ENCODE assay signal across 9 cellular contexts in the genomic region with DNA sequence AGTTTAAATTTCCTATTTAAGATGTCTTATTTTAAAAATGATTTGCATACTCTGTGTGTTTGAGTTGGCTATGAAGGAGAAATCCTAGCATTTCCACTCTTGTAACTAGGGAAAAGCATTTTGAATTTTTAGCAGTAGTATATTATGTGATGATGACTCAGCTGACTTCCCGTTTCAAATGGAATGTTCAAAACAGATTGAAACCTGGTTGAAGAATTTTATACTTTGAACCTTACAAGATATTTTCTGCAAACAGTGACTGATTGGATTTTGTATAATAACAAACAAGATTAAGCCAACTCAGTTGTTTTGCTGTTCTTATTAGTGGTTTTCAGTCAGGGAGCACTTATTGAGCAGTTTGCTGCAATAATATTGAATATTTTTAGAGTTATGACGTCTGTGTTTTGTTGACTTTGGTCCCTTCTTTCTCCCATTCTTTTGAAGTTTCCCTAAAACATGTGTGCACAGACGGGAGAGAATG. TPM values are rescaled to one million over a fixed set of nuclear protein-coding genes. Genes with fewer than 3 reads are reported as not detected.
A peak's percentile ranks its signal among the peaks of the same experiment; 100 is the strongest.
DNase-seq lines count a peak whose midpoint lies in the region; ATAC-seq and TF ChIP-seq lines count a peak whose summit lies in the region.
"Had no signal": no experiment of that assay in that cellular context is flagged by ENCODE, and none has a peak within 500 bp of the region (broad histone marks: within the 10 kb centered on the region; RNA-seq: fewer than 3 reads in every experiment).

No MANE protein-coding gene starts in this region.

- BruUV-seq in PC-3 (replicated peaks; lab: Mats Ljungman, UMichigan): no TSS peak

- POLR2A ChIA-PET in PC-3 (lab: Charles Lee; ENCODE audit: unreplicated experiment): interaction anchor here (0.7 kb wide), 1 partner anchor 111 kb away, joined by 3 read pairs; no protein-coding TSS in a partner anchor

- no peaks in the 10 kb centered on the region for H3F3A ChIP-seq in PC-3 (ENCODE audit: low read length, unreplicated experiment)

- H3K4me1 ChIP-seq in PC-3 (ENCODE audit: insufficient read depth, low read length) (peaks cover 21% of the 10 kb centered on the region), neutrophil (ENCODE audit: control insufficient read depth in 1 of 2, insufficient read depth in 1 of 2, low read depth in 1 of 2, low read length in 1 of 2) (no peaks in the 10 kb centered on the region)

- intact Hi-C loops in PC-3 (cut with micrococcal nuclease): loop anchor here (10.0 kb wide), 1 partner anchor 153 kb away; no protein-coding TSS in a partner anchor

- CTCF ChIA-PET in PC-3 (lab: Charles Lee): no interaction called here

- H3K9me2 ChIP-seq in PC-3 (replicated peaks; ENCODE audit: low read length): no peaks in the 10 kb centered on the region

- TF ChIP-seq CTCF in AG10803 (conservative IDR thresholded peaks at IDR 0.05; ENCODE audit: low read length): no peak
- no peak for TF ChIP-seq CTCF in PC-3 (conservative IDR thresholded peaks at IDR 0.05; ENCODE audit: low read depth, low read length)
- TF ChIP-seq CTCF in neutrophil (IDR thresholded peaks at IDR 0.05): no peak

- H3K9me3 ChIP-seq in PC-3 (ENCODE audit: low read length) (no peaks in the 10 kb centered on the region), neutrophil (no peaks in the 10 kb centered on the region)

- H3K4me3 ChIP-seq in AG10803 (ENCODE audit: low read length): no peak overlapping the region
- no peak overlapping the region for H3K4me3 ChIP-seq in PC-3 (ENCODE audit: low read length)
- no peak overlapping the region for H3K4me3 ChIP-seq in neutrophil (ENCODE audit: low read depth in 1 of 2, low read length in 1 of 2)
- H3K4me3 ChIP-seq: skin epidermis had no signal

- DNase-seq in AG10803 (ENCODE audit: low read depth) (peak; percentile 58), PC-3 (peak; percentile 41), epithelial cell of prostate (ENCODE audit: low read depth, low spot score) (no peak), putamen (ENCODE audit: low spot score) (no peak), iPS-NIHi7 (ENCODE audit: extremely low spot score) (no peak), germinal center (ENCODE audit: low spot score) (no peak)
- DNase-seq in stimulated activated CD4-positive, alpha-beta T cell treated with anti-CD3 and anti-CD28 coated beads, Interleukin-4, amount 100 ng/mL, for 1 hour: no peak

- peak; percentile 85 for ATAC-seq in PC-3

- H3K4me2 ChIP-seq in PC-3 (ENCODE audit: low read length): peak overlapping the region; percentile 50

- H3K27me3 ChIP-seq in PC-3 (ENCODE audit: low read length) (no peaks in the 10 kb centered on the region), neutrophil (no peaks in the 10 kb centered on the region)

- H4K20me1 ChIP-seq in PC-3 (ENCODE audit: low read length): peaks cover 38% of the 10 kb centered on the region

- no peak overlapping the region for H2AFZ ChIP-seq in PC-3 (ENCODE audit: low read length)

- H3K27ac ChIP-seq in PC-3 (ENCODE audit: low read length) (no peak overlapping the region), epithelial cell of prostate (peak overlapping the region; percentile 56), neutrophil (peak overlapping the region; percentile 45)

- H3K36me3 ChIP-seq in PC-3 (ENCODE audit: low read depth, low read length): peaks cover 22% of the 10 kb centered on the region
- no peaks in the 10 kb centered on the region for H3K36me3 ChIP-seq in neutrophil

- H3K9ac ChIP-seq in PC-3 (ENCODE audit: low read length): no peak overlapping the region

- H3K79me2 ChIP-seq in PC-3 (ENCODE audit: low read length): peaks cover 100% of the 10 kb centered on the region

RNA-seq across cellular contexts. Expression of a gene that starts 8.0 kb away (rescaled TPM):
- total RNA-seq in PC-3 (2014; rRNA removed): 16.2 and 20.3 TPM in 2 replicates

Comparison
In these comparisons a context has a peak if more than half of its experiments do, and no peak if none do; other contexts are left out.
1. DNase-seq: peak in AG10803 (single experiment) and PC-3 (single experiment); none in epithelial cell of prostate (single experiment), putamen (single experiment), iPS-NIHi7 (single experiment), germinal center (single experiment) and stimulated activated CD4-positive, alpha-beta T cell treated with anti-CD3 and anti-CD28 coated beads, Interleukin-4, amount 100 ng/mL, for 1 hour (single experiment).